In genomic region chr19:19105365-19106060, GRCh38 we compare ENCODE assay signal across 8 cellular contexts. TPM values are rescaled to one million over a fixed set of nuclear protein-coding genes. Genes with fewer than 3 reads are reported as not detected.
DNase-seq lines count a peak whose midpoint lies in the region; ATAC-seq and TF ChIP-seq lines count a peak whose summit lies in the region.

No MANE protein-coding gene starts in this region.

- H3K4me1 ChIP-seq in NT2/D1 (ENCODE audit: insufficient read depth, insufficient read length) (peaks cover 16% of the 10 kb centered on the region), ovary (ENCODE audit: insufficient read depth) (peaks cover 18% of the 10 kb centered on the region)

- H3K9ac ChIP-seq in NT2/D1 (ENCODE audit: insufficient read length, low read depth), result peak overlapping the region; percentile 91

- no peak for TF ChIP-seq EP300 in ovary (IDR thresholded peaks at IDR 0.05)

- H3K27me3 ChIP-seq in NT2/D1 (ENCODE audit: insufficient read depth, insufficient read length) (peaks cover 24% of the 10 kb centered on the region), ovary (no peaks in the 10 kb centered on the region)

- peak overlapping the region; percentile 52 to 74 for H3K27ac ChIP-seq in ovary

- H3K9me3 ChIP-seq in NT2/D1 (ENCODE audit: insufficient read depth, low read length) (no peaks in the 10 kb centered on the region), ovary (no peaks in the 10 kb centered on the region)

- DNase-seq in DMS53 treated with DMSO at 0.1 percent for 48 hours (lab: John Stamatoyannopoulos, UW; ENCODE audit: unreplicated experiment) (peak; percentile 37), NT2/D1 (ENCODE audit: low read depth, low spot score) (peak; percentile 63), fibroblast of peridontal ligament (ENCODE audit: extremely low read depth) (peak; percentile 49), ovary (peak; percentile 85 to 90 (median 87)), NCI-H524 treated with DMSO at 0.1 percent for 48 hours (lab: John Stamatoyannopoulos, UW) (no peak)
- DNase-seq in activated CD4-positive, CD25-positive, alpha-beta regulatory T cell (lab: John Stamatoyannopoulos, UW), result no peak

- intact Hi-C loops in ovary (cut with DNase I), result no loop called here

- no peak for TF ChIP-seq POLR2A in ovary (IDR thresholded peaks at IDR 0.05)

- ATAC-seq in HG02623 (IDR thresholded peaks at IDR 0.05; ENCODE audit: unreplicated experiment), result no peak
- no peak for ATAC-seq in GM21576 (IDR thresholded peaks at IDR 0.05; ENCODE audit: unreplicated experiment)

- TF ChIP-seq CTCF in ovary (IDR thresholded peaks at IDR 0.05), result no peak

- 2 to 12% (median 6%) methylated on average over 36 of the region's 36 CpGs for WGBS in ovary, 3 donors

- H3K36me3 ChIP-seq in NT2/D1 (ENCODE audit: insufficient read depth, insufficient read length, low read length) (no peaks in the 10 kb centered on the region), ovary (no peaks in the 10 kb centered on the region)

- H3K4me3 ChIP-seq in NT2/D1 (ENCODE audit: insufficient read length, low read depth), result peak overlapping the region; percentile 74
- H3K4me3 ChIP-seq in ovary, result peak overlapping the region; percentile 51

RNA-seq across cellular contexts. Expression of gene TMEM161A, which starts 32.8 kb away (rescaled TPM):
- 10 to 100 TPM; 15.9 to 33.9 (median 23.9) TPM for total RNA-seq in ovary
- polyA plus RNA-seq in ovary, result 10 to 100 TPM in 1 of 2 donors, 1 to 10 TPM in 1; 3.2 to 28.1 TPM

RNA-seq across cellular contexts. Expression of gene SLC25A42, which starts 41.7 kb away (rescaled TPM):
- total RNA-seq in ovary, result 10 to 100 TPM in 6 of 7 donors, 1 to 10 TPM in 1; 9.5 to 34.3 (median 23.2) TPM
- polyA plus RNA-seq in ovary, result 10 to 100 TPM in 1 of 2 donors, 1 to 10 TPM in 1; 6.5 to 18.8 TPM

Comparison
In these comparisons a context has a peak if more than half of its experiments do, and no peak if none do; other contexts are left out.
1. DNase-seq: peak in DMS53 treated with DMSO at 0.1 percent for 48 hours (single experiment), NT2/D1 (single experiment), fibroblast of peridontal ligament (single experiment) and ovary (5 of 5); none in activated CD4-positive, CD25-positive, alpha-beta regulatory T cell (0 of 4) and NCI-H524 treated with DMSO at 0.1 percent for 48 hours (single experiment).